17 cellular contexts compared by ENCODE assay signal in the genomic region with DNA sequence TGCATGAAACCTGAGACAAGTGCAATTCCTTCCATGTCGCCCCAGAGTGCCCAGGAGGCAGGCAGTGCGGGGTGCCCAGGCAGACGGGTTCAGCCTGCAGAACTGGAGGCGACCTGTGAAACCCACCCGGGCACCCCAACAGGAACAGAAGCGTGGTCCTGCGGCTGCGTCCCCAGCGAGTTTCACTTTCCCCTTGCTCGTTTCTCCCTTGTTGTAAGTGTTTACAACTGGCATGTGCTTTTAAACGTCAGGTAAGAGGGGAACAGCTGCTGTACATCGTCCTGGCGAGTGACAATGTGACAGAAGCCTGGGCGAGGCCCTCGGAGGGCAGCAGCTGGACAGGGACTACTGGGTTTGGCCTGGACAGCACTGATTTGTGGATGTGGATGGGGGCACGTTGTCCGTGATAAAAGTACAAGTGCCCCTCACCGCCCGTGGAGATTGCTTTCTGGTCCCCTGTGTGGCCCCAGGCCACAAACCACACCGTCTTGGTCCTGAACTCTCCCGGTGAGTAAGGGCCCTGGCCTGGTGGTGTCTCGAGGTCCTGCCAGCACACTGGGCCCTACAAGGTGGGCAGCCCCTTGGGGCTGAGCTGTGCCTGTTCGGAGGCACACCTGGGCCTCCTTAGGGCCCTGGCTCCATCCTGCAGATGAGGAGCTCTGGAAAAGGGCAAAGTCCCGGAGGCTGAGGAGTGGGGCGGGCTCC. TPM values are rescaled to one million over a fixed set of nuclear protein-coding genes. Genes with fewer than 3 reads are reported as not detected.
A peak's percentile ranks its signal among the peaks of the same experiment; 100 is the strongest.
DNase-seq lines count a peak whose midpoint lies in the region; ATAC-seq, FAIRE-seq and TF ChIP-seq lines count a peak whose summit lies in the region.
"Had no signal": no experiment of that assay in that cellular context is flagged by ENCODE, and none has a peak within 500 bp of the region (broad histone marks: within the 10 kb centered on the region; RNA-seq: fewer than 3 reads in every experiment).

No MANE protein-coding gene starts in this region.

- no peak for TF ChIP-seq EP300 in sigmoid colon (IDR thresholded peaks at IDR 0.05)

- no peaks in the 10 kb centered on the region for H3K36me3 Mint-ChIP-seq in CD4-positive, CD25-positive, alpha-beta regulatory T cell
- H3K36me3 Mint-ChIP-seq in IgD-negative memory B cell = no peaks in the 10 kb centered on the region

- DNase-seq in CD4-positive, CD25-positive, alpha-beta regulatory T cell = peak in 1 of 3 donors; percentile 40
- no peak for DNase-seq in GM18507 (ENCODE audit: extremely low spot score, insufficient read length, low read depth)
- DNase-seq in NCI-H1048 (lab: John Stamatoyannopoulos, UW) = no peak
- no peak for DNase-seq in sigmoid colon
- DNase-seq: amniotic stem cell, GM23248, kidney, NCI-H526, T1000 had no signal

- no peak overlapping the region for H3K27ac Mint-ChIP-seq in CD4-positive, CD25-positive, alpha-beta regulatory T cell
- H3K27ac Mint-ChIP-seq in IgD-negative memory B cell = peak overlapping the region in 2 of 3 donors; percentile 31 to 72

- 18 to 31% methylated on average over 25 of the region's 25 CpGs for WGBS in sigmoid colon, 2 donors

- no peak overlapping the region for H3K27ac ChIP-seq in CD4-positive, CD25-positive, alpha-beta regulatory T cell (ENCODE audit: insufficient read depth, low read length, poor library complexity, severe bottlenecking)
- H3K27ac ChIP-seq in duodenal mucosa (ENCODE audit: low read depth, low read length) (no peak overlapping the region), sigmoid colon (no peak overlapping the region)
- H3K27ac ChIP-seq: esophagus muscularis mucosa, GM23248 had no signal

- no peak for TF ChIP-seq POLR2A in sigmoid colon (IDR thresholded peaks at IDR 0.05)

- H3K9me3 ChIP-seq in CD4-positive, CD25-positive, alpha-beta regulatory T cell (ENCODE audit: control insufficient read depth in 2 of 2, low read length in 2 of 2) = no peaks in the 10 kb centered on the region
- H3K9me3 ChIP-seq in duodenal mucosa (ENCODE audit: control insufficient read depth in 1 of 2, low read length in 2 of 2) = no peaks in the 10 kb centered on the region
- H3K9me3 ChIP-seq in sigmoid colon = no peaks in the 10 kb centered on the region
- H3K9me3 ChIP-seq: esophagus muscularis mucosa had no signal

- H3K4me1 Mint-ChIP-seq in CD4-positive, CD25-positive, alpha-beta regulatory T cell = peaks cover 0 to 21% (median 5%) of the 10 kb centered on the region in 4 donors
- H3K4me1 Mint-ChIP-seq in IgD-negative memory B cell = peaks cover 9 to 19% (median 17%) of the 10 kb centered on the region in 3 donors

- peaks cover 9% of the 10 kb centered on the region for H3K27me3 ChIP-seq in CD4-positive, CD25-positive, alpha-beta regulatory T cell (ENCODE audit: control insufficient read depth, insufficient read depth, low read length)
- H3K27me3 ChIP-seq in duodenal mucosa (ENCODE audit: control insufficient read depth in 1 of 2, insufficient read depth in 2 of 2, low read length in 2 of 2) (peaks cover 32 to 44% of the 10 kb centered on the region in 2 donors), sigmoid colon (peaks cover 20 to 89% (median 54%) of the 10 kb centered on the region in 3 donors)

- peak overlapping the region; percentile 62 to 78 (median 72) for H3K4me3 Mint-ChIP-seq in CD4-positive, CD25-positive, alpha-beta regulatory T cell
- peak overlapping the region; percentile 84 to 93 (median 90) for H3K4me3 Mint-ChIP-seq in IgD-negative memory B cell

- H3K27me3 Mint-ChIP-seq in CD4-positive, CD25-positive, alpha-beta regulatory T cell = peaks cover 39% of the 10 kb centered on the region
- peaks cover 16% of the 10 kb centered on the region for H3K27me3 Mint-ChIP-seq in IgD-negative memory B cell

- H3K9ac ChIP-seq in duodenal mucosa (ENCODE audit: low read depth in 1 of 2, low read length in 2 of 2) = peak overlapping the region in 1 of 2 donors; percentile 15
- H3K9ac ChIP-seq: GM23248 had no signal

- peaks cover 24% of the 10 kb centered on the region for H3K4me1 ChIP-seq in CD4-positive, CD25-positive, alpha-beta regulatory T cell (ENCODE audit: control insufficient read depth, insufficient read depth, low read length, poor library complexity, severe bottlenecking)
- peaks cover 18 to 20% of the 10 kb centered on the region in 2 donors for H3K4me1 ChIP-seq in duodenal mucosa (ENCODE audit: control insufficient read depth in 1 of 2, insufficient read depth in 2 of 2, low read length in 2 of 2)
- peaks cover 0 to 17% (median 13%) of the 10 kb centered on the region in 4 donors for H3K4me1 ChIP-seq in sigmoid colon

- no peak for TF ChIP-seq CTCF in sigmoid colon (IDR thresholded peaks at IDR 0.05)

- FAIRE-seq in GM18507 (lab: Jason Lieb, UNC) = peak; percentile 67
- FAIRE-seq: kidney had no signal

- ATAC-seq in CD4-positive, CD25-positive, alpha-beta regulatory T cell (ENCODE audit: low read depth in 2 of 2) = no peak
- no peak for ATAC-seq in HG03280 (IDR thresholded peaks at IDR 0.05; ENCODE audit: unreplicated experiment)
- no peak for ATAC-seq in HG02588 (IDR thresholded peaks at IDR 0.05; ENCODE audit: unreplicated experiment)

- H3K9me3 Mint-ChIP-seq in CD4-positive, CD25-positive, alpha-beta regulatory T cell = no peaks in the 10 kb centered on the region
- H3K9me3 Mint-ChIP-seq in IgD-negative memory B cell = no peaks in the 10 kb centered on the region

- no peaks in the 10 kb centered on the region for H3K36me3 ChIP-seq in CD4-positive, CD25-positive, alpha-beta regulatory T cell (ENCODE audit: control insufficient read depth, insufficient read depth, low read length)
- no peaks in the 10 kb centered on the region for H3K36me3 ChIP-seq in duodenal mucosa (ENCODE audit: control insufficient read depth in 1 of 2, insufficient read depth in 2 of 2, low read length in 2 of 2)
- H3K36me3 ChIP-seq in sigmoid colon = no peaks in the 10 kb centered on the region
- H3K36me3 ChIP-seq: esophagus muscularis mucosa had no signal

- intact Hi-C loops in sigmoid colon (cut with DNase I) = no loop called here

- peak overlapping the region; percentile 32 for H3K4me3 ChIP-seq in CD4-positive, CD25-positive, alpha-beta regulatory T cell (ENCODE audit: low read depth, low read length)
- peak overlapping the region; percentile 57 to 65 for H3K4me3 ChIP-seq in duodenal mucosa (ENCODE audit: low read depth in 1 of 2, low read length in 2 of 2)
- H3K4me3 ChIP-seq in sigmoid colon = no peak overlapping the region
- H3K4me3 ChIP-seq: GM23248 had no signal

RNA-seq across cellular contexts. Expression of a gene that starts 4.0 kb away (rescaled TPM):
- total RNA-seq in CD4-positive, CD25-positive, alpha-beta regulatory T cell = not detected
- not detected for polyA plus RNA-seq in CD4-positive, CD25-positive, alpha-beta regulatory T cell
- polyA plus RNA-seq in IgD-negative memory B cell (not detected), sigmoid colon (under 1 TPM in 1 of 3 donors, not detected in 2; 0.36 TPM)
- 1 to 10 TPM in 2 of 4 donors, under 1 TPM in 2; 0.66 to 1.4 (median 0.95) TPM for total RNA-seq in sigmoid colon
- total RNA-seq: Daoy, GM23248, renal cortical epithelial cell had no signal
- polyA plus RNA-seq: GM23248 had no signal

RNA-seq across cellular contexts. Expression of a gene that starts 11.6 kb away (rescaled TPM):
- not detected for total RNA-seq in CD4-positive, CD25-positive, alpha-beta regulatory T cell
- not detected for polyA plus RNA-seq in CD4-positive, CD25-positive, alpha-beta regulatory T cell
- polyA plus RNA-seq in IgD-negative memory B cell (not detected), sigmoid colon (not detected)
- total RNA-seq in sigmoid colon = not detected
- total RNA-seq: Daoy, esophagus muscularis mucosa, GM23248, HT1080, kidney, renal cortical epithelial cell had no signal
- polyA plus RNA-seq: GM23248 had no signal

RNA-seq across cellular contexts. Expression of a gene that starts 35.0 kb away (rescaled TPM):
- total RNA-seq in CD4-positive, CD25-positive, alpha-beta regulatory T cell = 148 TPM
- 10 to 100 TPM; 33.4 to 62.6 (median 49.8) TPM for polyA plus RNA-seq in CD4-positive, CD25-positive, alpha-beta regulatory T cell
- 70.9 TPM for polyA plus RNA-seq in IgD-negative memory B cell
- 1 to 10 TPM in 1 of 4 donors, under 1 TPM in 3; 0.36 to 7.6 (median 0.74) TPM for total RNA-seq in sigmoid colon
- polyA plus RNA-seq in sigmoid colon = 1 to 10 TPM; 1.2 to 8.9 (median 3.5) TPM
- polyA plus RNA-seq: GM23248 had no signal

Comparison
In these comparisons a context has a peak if more than half of its experiments do, and no peak if none do; other contexts are left out.
1. H3K4me3 ChIP-seq: peak in CD4-positive, CD25-positive, alpha-beta regulatory T cell (single experiment) and duodenal mucosa (2 of 2); none in sigmoid colon (0 of 4).
2. H3K27ac Mint-ChIP-seq: peak in IgD-negative memory B cell (2 of 3); none in CD4-positive, CD25-positive, alpha-beta regulatory T cell (0 of 3).